ENCODE assay signal across 18 cellular contexts in genomic region chr16:8677481-8677880, GRCh38. TPM values are rescaled to one million over a fixed set of nuclear protein-coding genes. Genes with fewer than 3 reads are reported as not detected.
A peak's percentile ranks its signal among the peaks of the same experiment; 100 is the strongest.
DNase-seq lines count a peak whose midpoint lies in the region; ATAC-seq, FAIRE-seq and TF ChIP-seq lines count a peak whose summit lies in the region.
"Had no signal": no experiment of that assay in that cellular context is flagged by ENCODE, and none has a peak within 500 bp of the region (broad histone marks: within the 10 kb centered on the region; RNA-seq: fewer than 3 reads in every experiment).

No MANE protein-coding gene starts in this region.

- TF ChIP-seq EP300 in SK-N-SH (IDR thresholded peaks at IDR 0.05; ENCODE audit: borderline replicate concordance in 1 of 2, low read depth in 1 of 2, low read length in 1 of 2) = no peak

- no peak for TF ChIP-seq RAD21 in SK-N-SH (IDR thresholded peaks at IDR 0.05; ENCODE audit: low read length)

- H3F3A ChIP-seq in SK-N-SH (replicated peaks; ENCODE audit: insufficient read depth) = peaks cover 5% of the 10 kb centered on the region

- H2AFZ ChIP-seq in SK-N-SH (ENCODE audit: low read depth) = no peak overlapping the region

- peak overlapping the region in 1 of 2 experiments; percentile 25; a peak in 1 of 4 replicates for H3K27ac ChIP-seq in SK-N-SH (ENCODE audit: low read depth in 2 of 2, low read length in 1 of 2)
- H3K27ac ChIP-seq in RWPE1 = peak overlapping the region; percentile 55; the same call in 1 of the 2 replicates
- H3K27ac ChIP-seq in foreskin keratinocyte = peak overlapping the region; percentile 5
- H3K27ac ChIP-seq: 22Rv1, psoas muscle, tibial artery had no signal

- H4K20me1 ChIP-seq in SK-N-SH (ENCODE audit: insufficient read depth) = no peaks in the 10 kb centered on the region

- H3K27me3 ChIP-seq in SK-N-SH (ENCODE audit: insufficient read depth) (no peaks in the 10 kb centered on the region), foreskin keratinocyte (no peaks in the 10 kb centered on the region)
- H3K27me3 ChIP-seq: tibial artery had no signal

- TF ChIP-seq CTCF in SK-N-SH (IDR thresholded peaks at IDR 0.05) (no peak), RWPE1 (conservative IDR thresholded peaks at IDR 0.05; ENCODE audit: low read depth) (no peak), foreskin keratinocyte (conservative IDR thresholded peaks at IDR 0.05) (peak; percentile 35), D721Med (IDR thresholded peaks at IDR 0.05; ENCODE audit: insufficient read depth, missing control alignments) (no peak)

- no peaks in the 10 kb centered on the region for H3K36me3 ChIP-seq in SK-N-SH (replicated peaks in 1 of 2; ENCODE audit: control insufficient read depth in 1 of 2, insufficient read depth in 2 of 2, low read length in 1 of 2)
- H3K36me3 ChIP-seq: tibial artery had no signal

- CTCF ChIA-PET in SK-N-SH (lab: Yijun Ruan, JAX) = interaction anchor here (0.9 kb wide), 1 partner anchor 42 kb away, joined by 4 read pairs; no protein-coding TSS in a partner anchor
- CTCF ChIA-PET in RWPE1 (lab: Yijun Ruan, JAX) = no interaction called here

- 0 out of 2 replicates have a peak overlapping the region, but pooled peaks have one; percentile 15 for H3K4me2 ChIP-seq in SK-N-SH

- 41% methylated on average over 5 of the region's 5 CpGs for WGBS in SK-N-SH (ENCODE audit: low lambda C conversion rate)

- no peaks in the 10 kb centered on the region for H3K9me3 ChIP-seq in SK-N-SH
- H3K9me3 ChIP-seq: psoas muscle, tibial artery had no signal

- POLR2A ChIA-PET in SK-N-SH (lab: Yijun Ruan, JAX) (no interaction called here), RWPE1 (lab: Yijun Ruan, JAX; ENCODE audit: low non-redundant PET) (no interaction called here)

- intact Hi-C loops in head of caudate nucleus (cut with DNase I) = loop anchor here (5.0 to 10.0 kb wide), 2 partner anchors 120 to 187 kb away; partner anchors contain the start of genes CARHSP1, PMM2 and TMEM186

- H3K9ac ChIP-seq in SK-N-SH = no peak overlapping the region

- no peak for DNase-seq in SK-N-SH
- peak; percentile 70 for DNase-seq in RWPE1 (ENCODE audit: low spot score)
- DNase-seq in foreskin keratinocyte = peak; percentile 60 to 79
- peak; percentile 49 for DNase-seq in urothelium cell line (ENCODE audit: low spot score)
- DNase-seq in D721Med (ENCODE audit: insufficient read length, low spot score) = no peak
- no peak for DNase-seq in NCI-H526 treated with DMSO at 0.1 percent for 48 hours (lab: John Stamatoyannopoulos, UW)
- no peak for DNase-seq in head of caudate nucleus
- DNase-seq: activated CD4-positive, alpha-beta T cell treated with anti-CD3 and anti-CD28 coated beads, Interleukin-2, amount 10 ng/mL, durations not matched to agents 7 days and 5 days; aorta; CD8-positive, alpha-beta memory T cell; glutamatergic neuron; immature natural killer cell; psoas muscle; tibial artery had no signal

- no peak overlapping the region for H3K4me3 ChIP-seq in SK-N-SH (ENCODE audit: low read depth in 2 of 2, low read length in 1 of 2)
- H3K4me3 ChIP-seq: psoas muscle, tibial artery had no signal

- ATAC-seq in SK-N-SH treated with all-trans-retinoic acid at 6 μM for 48 hours (no peak), foreskin keratinocyte (peak; percentile 61)
- ATAC-seq: psoas muscle; stimulated activated memory B cell treated with anti-CD40 and anti-IgM and Interleukin-4, amounts not matched to agents 10 μg/mL and 1 μg/mL and 100 μg/mL, for 72 hours had no signal

- no peaks in the 10 kb centered on the region for H3K79me2 ChIP-seq in SK-N-SH (ENCODE audit: insufficient read depth)

- H3K9me2 ChIP-seq in SK-N-SH = no peaks in the 10 kb centered on the region

- H3K4me1 ChIP-seq in SK-N-SH (ENCODE audit: control insufficient read depth in 1 of 2, insufficient read depth in 2 of 2, low read depth in 1 of 2, low read length in 1 of 2) (peaks cover 20 to 37% of the 10 kb centered on the region in 2 experiments; a peak in 2 of 4 replicates), foreskin keratinocyte (peaks cover 27% of the 10 kb centered on the region)

- FAIRE-seq in urothelium cell line (lab: Jason Lieb, UNC) = no peak
- FAIRE-seq in D721Med (lab: Jason Lieb, UNC) = no peak
- FAIRE-seq: TTC549 had no signal

TF ChIP-seq in SK-N-SH, 30 proteins besides CTCF, POLR2A, EP300 and RAD21:
- TF ChIP-seq YY1 (IDR thresholded peaks at IDR 0.05; ENCODE audit: low read depth) = no peak
- no peak for TF ChIP-seq MXI1 (IDR thresholded peaks at IDR 0.05; ENCODE audit: low read depth, low read length)
- no peak for TF ChIP-seq TAF1 (IDR thresholded peaks at IDR 0.05; ENCODE audit: borderline replicate concordance, low read depth, low read length)
- no peak for TF ChIP-seq GABPA (IDR thresholded peaks at IDR 0.05; ENCODE audit: low read depth)
- TF ChIP-seq SMC3 (IDR thresholded peaks at IDR 0.05; ENCODE audit: low read depth, low read length) = no peak

TF ChIP-seq in SK-N-SH treated with all-trans-retinoic acid at 6 μM for 48 hours, 23 proteins besides CTCF, POLR2A, EP300 and RAD21 (continues in another document):
- TF ChIP-seq TSHZ2 (CRISPR knock-in tag; IDR thresholded peaks at IDR 0.05) = no peak
- TF ChIP-seq OSR1 (CRISPR knock-in tag; IDR thresholded peaks at IDR 0.05) = no peak
- no peak for TF ChIP-seq ZFP30 (CRISPR knock-in tag; IDR thresholded peaks at IDR 0.05)
- no peak for TF ChIP-seq ZC3H10 (CRISPR knock-in tag; IDR thresholded peaks at IDR 0.05)
- no peak for TF ChIP-seq PPARA (CRISPR knock-in tag; IDR thresholded peaks at IDR 0.05; ENCODE audit: borderline replicate concordance)
- no peak for TF ChIP-seq CREB5 (CRISPR knock-in tag; IDR thresholded peaks at IDR 0.05; ENCODE audit: low read depth)
- TF ChIP-seq TOX (CRISPR knock-in tag; IDR thresholded peaks at IDR 0.05; ENCODE audit: borderline replicate concordance) = no peak
- TF ChIP-seq RARB (CRISPR knock-in tag; IDR thresholded peaks at IDR 0.05) = no peak
- TF ChIP-seq ZNF565 (CRISPR knock-in tag; conservative IDR thresholded peaks at IDR 0.05; ENCODE audit: low read depth) = no peak
- no peak for TF ChIP-seq ZFP3 (CRISPR knock-in tag; IDR thresholded peaks at IDR 0.05)
- no peak for TF ChIP-seq POU6F1 (CRISPR knock-in tag; IDR thresholded peaks at IDR 0.05; ENCODE audit: borderline replicate concordance, low read depth)
- TF ChIP-seq ZNF8 (CRISPR knock-in tag; IDR thresholded peaks at IDR 0.05) = no peak
- TF ChIP-seq ZNF70 (CRISPR knock-in tag; IDR thresholded peaks at IDR 0.05) = no peak
- no peak for TF ChIP-seq GLIS3 (CRISPR knock-in tag; IDR thresholded peaks at IDR 0.05)
- TF ChIP-seq ISL1 (CRISPR knock-in tag; IDR thresholded peaks at IDR 0.05) = no peak

RNA-seq across cellular contexts. Expression of gene ABAT, which starts 3.1 kb away (rescaled TPM):
- polyA plus RNA-seq in SK-N-SH (2012; rRNA removed) (4.7 and 7.3 TPM in 2 replicates), foreskin keratinocyte (2.7 and 3.5 TPM in 2 replicates)
- 5.2 and 6.2 TPM in 2 replicates for polyA plus RNA-seq in SK-N-SH (2012; cell fraction: cytosol; rRNA removed)
- 5.2 and 7.9 TPM in 2 replicates for polyA plus RNA-seq in SK-N-SH (2012; cell fraction: nucleus; rRNA removed)
- total RNA-seq in foreskin keratinocyte = 6.0 and 10.2 TPM in 2 replicates

RNA-seq across cellular contexts. Expression of gene METTL22, which starts 56.0 kb away (rescaled TPM):
- polyA plus RNA-seq in SK-N-SH (2012; rRNA removed) (38.3 and 45.3 TPM in 2 replicates), foreskin keratinocyte (20.5 and 22.5 TPM in 2 replicates)
- polyA plus RNA-seq in SK-N-SH (2012; cell fraction: cytosol; rRNA removed) = 24.4 and 25.9 TPM in 2 replicates
- polyA plus RNA-seq in SK-N-SH (2012; cell fraction: nucleus; rRNA removed) = 116 and 138 TPM in 2 replicates
- total RNA-seq in foreskin keratinocyte = 20.7 and 21.8 TPM in 2 replicates

Comparison
In these comparisons a context has a peak if more than half of its experiments do, and no peak if none do; other contexts are left out.
1. DNase-seq: peak in RWPE1 (single experiment), foreskin keratinocyte (2 of 2) and urothelium cell line (single experiment); none in SK-N-SH (single experiment), D721Med (single experiment), NCI-H526 treated with DMSO at 0.1 percent for 48 hours (single experiment) and head of caudate nucleus (0 of 42).